Comparison of ENCODE assay signal across 9 cellular contexts in the genomic region with DNA sequence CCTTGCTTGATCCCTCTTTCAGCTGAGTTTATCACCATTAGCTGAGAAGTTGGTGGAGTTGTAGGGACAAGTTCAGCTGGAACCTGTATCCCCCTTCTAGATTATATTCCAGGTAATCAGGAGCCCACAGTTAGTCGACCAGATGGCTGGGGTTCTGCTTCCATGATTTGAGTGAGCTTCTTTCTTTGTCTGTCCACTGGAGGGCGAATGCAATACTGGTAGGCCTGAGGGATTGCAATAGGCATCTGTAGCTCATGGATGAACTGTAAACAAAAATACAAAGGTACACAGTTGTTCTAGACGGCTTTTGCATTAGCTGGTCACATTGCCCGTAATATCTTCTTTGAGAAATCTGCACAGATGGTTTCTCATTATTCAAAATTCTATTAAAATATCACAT.
A peak's percentile ranks its signal among the peaks of the same experiment; 100 is the strongest.
DNase-seq lines count a peak whose midpoint lies in the region; ATAC-seq, FAIRE-seq and TF ChIP-seq lines count a peak whose summit lies in the region.
"Had no signal": no experiment of that assay in that cellular context is flagged by ENCODE, and none has a peak within 500 bp of the region (broad histone marks: within the 10 kb centered on the region; RNA-seq: fewer than 3 reads in every experiment).

No MANE protein-coding gene starts in this region.

- H3K4me1 ChIP-seq in Loucy (ENCODE audit: insufficient read depth, low read length, poor library complexity, severe bottlenecking), result no peaks in the 10 kb centered on the region
- peaks cover 6% of the 10 kb centered on the region for H3K4me1 ChIP-seq in colonic mucosa

- no peaks in the 10 kb centered on the region for H3K27me3 ChIP-seq in Loucy (ENCODE audit: insufficient read depth, low read length, poor library complexity, severe bottlenecking)
- no peaks in the 10 kb centered on the region for H3K27me3 ChIP-seq in colonic mucosa

- no peaks in the 10 kb centered on the region for H3K79me2 ChIP-seq in Loucy (ENCODE audit: insufficient read depth, low read length)

- H3K9ac ChIP-seq in Loucy (ENCODE audit: low read depth, low read length, poor library complexity, severe bottlenecking), result no peak overlapping the region
- H3K9ac ChIP-seq in colonic mucosa (ENCODE audit: low read depth in 2 of 2, low read length in 2 of 2), result no peak overlapping the region

- no peak overlapping the region for H3K27ac ChIP-seq in colonic mucosa

- H2AFZ ChIP-seq in Loucy (ENCODE audit: low read length), result no peak overlapping the region

- H4K20me1 ChIP-seq in Loucy (ENCODE audit: insufficient read depth, low read length, poor library complexity, severe bottlenecking), result no peaks in the 10 kb centered on the region

- no peak for FAIRE-seq in GM12892 (lab: Jason Lieb, UNC)

- TF ChIP-seq POLR2A in GM12892 (IDR thresholded peaks at IDR 0.05; ENCODE audit: low read depth, low read length), result no peak

- no peak overlapping the region for H3K4me3 ChIP-seq in Loucy (ENCODE audit: low read length, poor library complexity, severe bottlenecking)
- no peak overlapping the region for H3K4me3 ChIP-seq in colonic mucosa

- H3K4me1 Mint-ChIP-seq in osteocyte (ENCODE audit: unreplicated experiment), result peaks cover 17% of the 10 kb centered on the region
- peaks cover 9% of the 10 kb centered on the region for H3K4me1 Mint-ChIP-seq in activated naive CD4-positive, alpha-beta T cell treated with anti-CD3 and anti-CD28 coated beads, Interleukin-2, amount 10 ng/mL, durations not matched to agents 7 days and 5 days

- H3F3A ChIP-seq in Loucy (ENCODE audit: low read depth), result no peaks in the 10 kb centered on the region

- ATAC-seq in GM21786 (IDR thresholded peaks at IDR 0.05; ENCODE audit: unreplicated experiment), result no peak

- H3K9me3 Mint-ChIP-seq in osteocyte (ENCODE audit: unreplicated experiment), result no peaks in the 10 kb centered on the region
- H3K9me3 Mint-ChIP-seq in activated naive CD4-positive, alpha-beta T cell treated with anti-CD3 and anti-CD28 coated beads, Interleukin-2, amount 10 ng/mL, durations not matched to agents 7 days and 5 days, result no peaks in the 10 kb centered on the region

- TF ChIP-seq CTCF in Loucy (conservative IDR thresholded peaks at IDR 0.05; ENCODE audit: low read length) (peak; percentile 69), colonic mucosa (IDR thresholded peaks at IDR 0.05) (peak; percentile 22), osteocyte (IDR thresholded peaks at IDR 0.05) (peak; percentile 24)

- peak; percentile 63 for DNase-seq in NCI-H82 (lab: John Stamatoyannopoulos, UW)
- no peak for DNase-seq in NCI-H82 treated with DMSO at 0.1 percent for 48 hours (lab: John Stamatoyannopoulos, UW; ENCODE audit: unreplicated experiment)
- DNase-seq in colonic mucosa, result no peak
- no peak for DNase-seq in osteocyte (ENCODE audit: extremely low spot score, unreplicated experiment)
- no peak for DNase-seq in GM12892 (ENCODE audit: insufficient read length)
- DNase-seq in activated naive CD4-positive, alpha-beta T cell treated with anti-CD3 and anti-CD28 coated beads, Interleukin-2, amount 10 ng/mL, durations not matched to agents 7 days and 5 days, result no peak
- DNase-seq: effector CD4-positive, alpha-beta T cell had no signal

- H3K36me3 Mint-ChIP-seq in osteocyte (ENCODE audit: unreplicated experiment), result no peaks in the 10 kb centered on the region
- H3K36me3 Mint-ChIP-seq in activated naive CD4-positive, alpha-beta T cell treated with anti-CD3 and anti-CD28 coated beads, Interleukin-2, amount 10 ng/mL, durations not matched to agents 7 days and 5 days, result no peaks in the 10 kb centered on the region

- intact Hi-C loops in colonic mucosa (cut with DNase I), result no loop called here

- no peak overlapping the region for H3K4me2 ChIP-seq in Loucy (ENCODE audit: low read depth, low read length, poor library complexity, severe bottlenecking)

- no peaks in the 10 kb centered on the region for H3K27me3 Mint-ChIP-seq in osteocyte (ENCODE audit: unreplicated experiment)
- H3K27me3 Mint-ChIP-seq in activated naive CD4-positive, alpha-beta T cell treated with anti-CD3 and anti-CD28 coated beads, Interleukin-2, amount 10 ng/mL, durations not matched to agents 7 days and 5 days, result no peaks in the 10 kb centered on the region

- H3K36me3 ChIP-seq in Loucy (ENCODE audit: insufficient read depth, low read length) (no peaks in the 10 kb centered on the region), colonic mucosa (no peaks in the 10 kb centered on the region)

- no peak overlapping the region for H3K27ac Mint-ChIP-seq in osteocyte (ENCODE audit: unreplicated experiment)
- no peak overlapping the region for H3K27ac Mint-ChIP-seq in activated naive CD4-positive, alpha-beta T cell treated with anti-CD3 and anti-CD28 coated beads, Interleukin-2, amount 10 ng/mL, durations not matched to agents 7 days and 5 days

- no peaks in the 10 kb centered on the region for H3K9me3 ChIP-seq in Loucy (ENCODE audit: insufficient read depth, low read depth, low read length)
- H3K9me3 ChIP-seq in colonic mucosa, result no peaks in the 10 kb centered on the region

- no peaks in the 10 kb centered on the region for H3K9me2 ChIP-seq in Loucy (replicated peaks; ENCODE audit: low read depth, low read length)

- CTCF ChIA-PET in activated naive CD4-positive, alpha-beta T cell treated with anti-CD3 and anti-CD28 coated beads, Interleukin-2, amount 10 ng/mL, durations not matched to agents 7 days and 5 days (lab: Charles Lee), result interaction anchor here (0.7 to 1.2 kb wide), 3 partner anchors 15 to 323 kb away, joined by 3 to 4 read pairs (median 4); no protein-coding TSS in a partner anchor

- H3K4me3 Mint-ChIP-seq in osteocyte (ENCODE audit: unreplicated experiment), result no peak overlapping the region
- H3K4me3 Mint-ChIP-seq in activated naive CD4-positive, alpha-beta T cell treated with anti-CD3 and anti-CD28 coated beads, Interleukin-2, amount 10 ng/mL, durations not matched to agents 7 days and 5 days, result no peak overlapping the region
